ENCODE assay signal across 1 cellular context in the genomic region with DNA sequence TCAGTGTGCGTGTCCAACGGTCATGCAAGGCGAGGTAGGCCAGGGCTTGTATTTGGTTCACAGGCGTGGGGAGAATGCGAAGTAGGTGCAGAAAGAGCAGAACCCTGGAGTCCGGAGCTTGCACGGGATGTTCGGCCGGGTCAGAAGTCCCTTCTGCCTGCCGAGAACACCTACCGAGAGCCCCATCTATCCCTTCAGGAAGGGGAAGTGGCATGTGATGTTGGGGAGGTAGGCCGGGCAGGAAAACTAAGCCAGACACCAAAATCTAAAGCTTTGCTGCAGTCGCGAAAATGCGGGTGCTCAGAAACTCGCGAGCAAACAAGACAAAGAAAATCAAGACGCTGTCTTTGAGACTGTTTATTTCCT.
A peak's percentile ranks its signal among the peaks of the same experiment; 100 is the strongest.
TF ChIP-seq lines count a peak whose summit lies in the region.

No MANE protein-coding gene starts in this region.

TF ChIP-seq in WTC11, 78 proteins besides CTCF, POLR2A, EP300 and RAD21 (continued from another document):
- TF ChIP-seq, protein P1, sequence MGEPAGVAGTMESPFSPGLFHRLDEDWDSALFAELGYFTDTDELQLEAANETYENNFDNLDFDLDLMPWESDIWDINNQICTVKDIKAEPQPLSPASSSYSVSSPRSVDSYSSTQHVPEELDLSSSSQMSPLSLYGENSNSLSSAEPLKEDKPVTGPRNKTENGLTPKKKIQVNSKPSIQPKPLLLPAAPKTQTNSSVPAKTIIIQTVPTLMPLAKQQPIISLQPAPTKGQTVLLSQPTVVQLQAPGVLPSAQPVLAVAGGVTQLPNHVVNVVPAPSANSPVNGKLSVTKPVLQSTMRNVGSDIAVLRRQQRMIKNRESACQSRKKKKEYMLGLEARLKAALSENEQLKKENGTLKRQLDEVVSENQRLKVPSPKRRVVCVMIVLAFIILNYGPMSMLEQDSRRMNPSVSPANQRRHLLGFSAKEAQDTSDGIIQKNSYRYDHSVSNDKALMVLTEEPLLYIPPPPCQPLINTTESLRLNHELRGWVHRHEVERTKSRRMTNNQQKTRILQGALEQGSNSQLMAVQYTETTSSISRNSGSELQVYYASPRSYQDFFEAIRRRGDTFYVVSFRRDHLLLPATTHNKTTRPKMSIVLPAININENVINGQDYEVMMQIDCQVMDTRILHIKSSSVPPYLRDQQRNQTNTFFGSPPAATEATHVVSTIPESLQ (CRISPR knock-in tag; IDR thresholded peaks at IDR 0.05): no peak
- TF ChIP-seq TCF7 (CRISPR knock-in tag; IDR thresholded peaks at IDR 0.05; ENCODE audit: low read depth) (no peak), ZNF671 (CRISPR knock-in tag; IDR thresholded peaks at IDR 0.05) (no peak)
- TF ChIP-seq, protein P2, sequence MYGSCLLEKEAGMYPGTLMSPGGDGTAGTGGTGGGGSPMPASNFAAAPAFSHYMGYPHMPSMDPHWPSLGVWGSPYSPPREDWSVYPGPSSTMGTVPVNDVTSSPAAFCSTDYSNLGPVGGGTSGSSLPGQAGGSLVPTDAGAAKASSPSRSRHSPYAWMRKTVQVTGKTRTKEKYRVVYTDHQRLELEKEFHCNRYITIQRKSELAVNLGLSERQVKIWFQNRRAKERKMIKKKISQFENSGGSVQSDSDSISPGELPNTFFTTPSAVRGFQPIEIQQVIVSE (CRISPR knock-in tag; IDR thresholded peaks at IDR 0.05; ENCODE audit: borderline replicate concordance): no peak
- TF ChIP-seq, protein P3, sequence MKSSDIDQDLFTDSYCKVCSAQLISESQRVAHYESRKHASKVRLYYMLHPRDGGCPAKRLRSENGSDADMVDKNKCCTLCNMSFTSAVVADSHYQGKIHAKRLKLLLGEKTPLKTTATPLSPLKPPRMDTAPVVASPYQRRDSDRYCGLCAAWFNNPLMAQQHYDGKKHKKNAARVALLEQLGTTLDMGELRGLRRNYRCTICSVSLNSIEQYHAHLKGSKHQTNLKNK (CRISPR knock-in tag; IDR thresholded peaks at IDR 0.05): no peak
- TF ChIP-seq, protein P4, sequence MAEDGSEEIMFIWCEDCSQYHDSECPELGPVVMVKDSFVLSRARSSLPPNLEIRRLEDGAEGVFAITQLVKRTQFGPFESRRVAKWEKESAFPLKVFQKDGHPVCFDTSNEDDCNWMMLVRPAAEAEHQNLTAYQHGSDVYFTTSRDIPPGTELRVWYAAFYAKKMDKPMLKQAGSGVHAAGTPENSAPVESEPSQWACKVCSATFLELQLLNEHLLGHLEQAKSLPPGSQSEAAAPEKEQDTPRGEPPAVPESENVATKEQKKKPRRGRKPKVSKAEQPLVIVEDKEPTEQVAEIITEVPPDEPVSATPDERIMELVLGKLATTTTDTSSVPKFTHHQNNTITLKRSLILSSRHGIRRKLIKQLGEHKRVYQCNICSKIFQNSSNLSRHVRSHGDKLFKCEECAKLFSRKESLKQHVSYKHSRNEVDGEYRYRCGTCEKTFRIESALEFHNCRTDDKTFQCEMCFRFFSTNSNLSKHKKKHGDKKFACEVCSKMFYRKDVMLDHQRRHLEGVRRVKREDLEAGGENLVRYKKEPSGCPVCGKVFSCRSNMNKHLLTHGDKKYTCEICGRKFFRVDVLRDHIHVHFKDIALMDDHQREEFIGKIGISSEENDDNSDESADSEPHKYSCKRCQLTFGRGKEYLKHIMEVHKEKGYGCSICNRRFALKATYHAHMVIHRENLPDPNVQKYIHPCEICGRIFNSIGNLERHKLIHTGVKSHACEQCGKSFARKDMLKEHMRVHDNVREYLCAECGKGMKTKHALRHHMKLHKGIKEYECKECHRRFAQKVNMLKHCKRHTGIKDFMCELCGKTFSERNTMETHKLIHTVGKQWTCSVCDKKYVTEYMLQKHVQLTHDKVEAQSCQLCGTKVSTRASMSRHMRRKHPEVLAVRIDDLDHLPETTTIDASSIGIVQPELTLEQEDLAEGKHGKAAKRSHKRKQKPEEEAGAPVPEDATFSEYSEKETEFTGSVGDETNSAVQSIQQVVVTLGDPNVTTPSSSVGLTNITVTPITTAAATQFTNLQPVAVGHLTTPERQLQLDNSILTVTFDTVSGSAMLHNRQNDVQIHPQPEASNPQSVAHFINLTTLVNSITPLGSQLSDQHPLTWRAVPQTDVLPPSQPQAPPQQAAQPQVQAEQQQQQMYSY (CRISPR knock-in tag; IDR thresholded peaks at IDR 0.05): peak; percentile 80
TF ChIP-seq in WTC11: peak in this region for 3.
